12 cellular contexts compared by ENCODE assay signal in genomic region chr1:59015708-59016107, GRCh38.
DNase-seq lines count a peak whose midpoint lies in the region; ATAC-seq, FAIRE-seq and TF ChIP-seq lines count a peak whose summit lies in the region.
"Had no signal": no experiment of that assay in that cellular context is flagged by ENCODE, and none has a peak within 500 bp of the region (broad histone marks: within the 10 kb centered on the region; RNA-seq: fewer than 3 reads in every experiment).

No MANE protein-coding gene starts in this region.

- no peak overlapping the region for H3K4me3 Mint-ChIP-seq in activated CD8-positive, alpha-beta memory T cell treated with anti-CD3 and anti-CD28 coated beads, Interleukin-2, amount 10 ng/mL, durations not matched to agents 7 days and 5 days
- H3K4me3 Mint-ChIP-seq in activated B cell treated with CpG ODN at 0.5 μM for 24 hours, result no peak overlapping the region

- ATAC-seq in activated CD8-positive, alpha-beta memory T cell treated with anti-CD3 and anti-CD28 coated beads, Interleukin-2, amount 10 ng/mL, durations not matched to agents 7 days and 5 days, result no peak
- no peak for ATAC-seq in activated B cell treated with CpG ODN at 0.5 μM for 24 hours (ENCODE audit: low read depth)
- ATAC-seq in mucosa of descending colon, result no peak

- intact Hi-C loops in activated B cell treated with CpG ODN at 0.5 μM for 24 hours (cut with micrococcal nuclease), result no loop called here
- intact Hi-C loops in mucosa of descending colon (cut with DNase I, micrococcal nuclease), result no loop called here

- H3K9me3 ChIP-seq in mucosa of descending colon, result no peaks in the 10 kb centered on the region

- CTCF ChIA-PET in activated CD8-positive, alpha-beta memory T cell treated with anti-CD3 and anti-CD28 coated beads, Interleukin-2, amount 10 ng/mL, durations not matched to agents 7 days and 5 days (lab: Charles Lee), result no interaction called here
- CTCF ChIA-PET in activated B cell treated with CpG ODN at 0.5 μM for 24 hours (lab: Charles Lee), result no interaction called here

- peaks cover 9% of the 10 kb centered on the region for H3K36me3 Mint-ChIP-seq in activated CD8-positive, alpha-beta memory T cell treated with anti-CD3 and anti-CD28 coated beads, Interleukin-2, amount 10 ng/mL, durations not matched to agents 7 days and 5 days
- no peaks in the 10 kb centered on the region for H3K36me3 Mint-ChIP-seq in activated B cell treated with CpG ODN at 0.5 μM for 24 hours (ENCODE audit: low read depth)
- H3K36me3 Mint-ChIP-seq: IgD-negative memory B cell had no signal

- no peaks in the 10 kb centered on the region for H3K9me3 Mint-ChIP-seq in activated CD8-positive, alpha-beta memory T cell treated with anti-CD3 and anti-CD28 coated beads, Interleukin-2, amount 10 ng/mL, durations not matched to agents 7 days and 5 days (ENCODE audit: low read depth)
- no peaks in the 10 kb centered on the region for H3K9me3 Mint-ChIP-seq in activated B cell treated with CpG ODN at 0.5 μM for 24 hours
- H3K9me3 Mint-ChIP-seq: IgD-negative memory B cell had no signal

- peaks cover 40% of the 10 kb centered on the region for H3K4me1 Mint-ChIP-seq in activated CD8-positive, alpha-beta memory T cell treated with anti-CD3 and anti-CD28 coated beads, Interleukin-2, amount 10 ng/mL, durations not matched to agents 7 days and 5 days
- peaks cover 76% of the 10 kb centered on the region for H3K4me1 Mint-ChIP-seq in activated B cell treated with CpG ODN at 0.5 μM for 24 hours

- no peak overlapping the region for H3K27ac Mint-ChIP-seq in activated CD8-positive, alpha-beta memory T cell treated with anti-CD3 and anti-CD28 coated beads, Interleukin-2, amount 10 ng/mL, durations not matched to agents 7 days and 5 days
- peak overlapping the region; percentile 15 for H3K27ac Mint-ChIP-seq in activated B cell treated with CpG ODN at 0.5 μM for 24 hours

- no peaks in the 10 kb centered on the region for H3K27me3 Mint-ChIP-seq in activated CD8-positive, alpha-beta memory T cell treated with anti-CD3 and anti-CD28 coated beads, Interleukin-2, amount 10 ng/mL, durations not matched to agents 7 days and 5 days
- no peaks in the 10 kb centered on the region for H3K27me3 Mint-ChIP-seq in activated B cell treated with CpG ODN at 0.5 μM for 24 hours
- H3K27me3 Mint-ChIP-seq: IgD-negative memory B cell had no signal

- POLR2A ChIA-PET in activated B cell treated with CpG ODN at 0.5 μM for 24 hours (lab: Charles Lee), result interaction anchor here (0.6 to 1.4 kb wide), 3 partner anchors 47 to 232 kb away, joined by 3 to 5 read pairs (median 4); partner anchors contain the start of gene JUN

- TF ChIP-seq CTCF in activated B cell treated with CpG ODN at 0.5 μM for 24 hours (IDR thresholded peaks at IDR 0.05), result no peak
- no peak for TF ChIP-seq CTCF in mucosa of descending colon (IDR thresholded peaks at IDR 0.05)

- no peaks in the 10 kb centered on the region for H3K36me3 ChIP-seq in mucosa of descending colon (ENCODE audit: low read depth)

- no peak overlapping the region for H3K4me3 ChIP-seq in mucosa of descending colon

- no peak for FAIRE-seq in urothelium cell line (lab: Jason Lieb, UNC)

- DNase-seq in activated CD8-positive, alpha-beta memory T cell treated with anti-CD3 and anti-CD28 coated beads, Interleukin-2, amount 10 ng/mL, durations not matched to agents 7 days and 5 days, result peak; percentile 30
- DNase-seq in activated CD8-positive, alpha-beta memory T cell treated with anti-CD3 and anti-CD28 coated beads, Interleukin-2, amount 50 U/mL, for 48 hours, result no peak
- DNase-seq in activated B cell treated with CpG ODN at 0.5 μM for 24 hours (no peak), glomerular visceral epithelial cell (ENCODE audit: extremely low spot score) (peak; percentile 57), urothelium cell line (ENCODE audit: low spot score) (peak; percentile 63), mucosa of descending colon (no peak), NCI-H2081 treated with DMSO at 0.1 percent for 48 hours (lab: John Stamatoyannopoulos, UW) (no peak)
- no peak for DNase-seq in effector CD4-positive, alpha-beta T cell
- DNase-seq: caudate nucleus; hypothalamus; stimulated activated CD4-positive, alpha-beta T cell treated with anti-CD3 and anti-CD28 coated beads, Interleukin-12 subunit alpha, Interleukin-12 subunit beta, amount 100 ng/mL, for 4 hours had no signal

- H3K4me1 ChIP-seq in mucosa of descending colon (ENCODE audit: low read depth), result peaks cover 23% of the 10 kb centered on the region

Comparison
In these comparisons a context has a peak if more than half of its experiments do, and no peak if none do; other contexts are left out.
1. DNase-seq: peak in activated CD8-positive, alpha-beta memory T cell treated with anti-CD3 and anti-CD28 coated beads, Interleukin-2, amount 10 ng/mL, durations not matched to agents 7 days and 5 days (single experiment), glomerular visceral epithelial cell (single experiment) and urothelium cell line (single experiment); none in activated CD8-positive, alpha-beta memory T cell treated with anti-CD3 and anti-CD28 coated beads, Interleukin-2, amount 50 U/mL, for 48 hours (single experiment), activated B cell treated with CpG ODN at 0.5 μM for 24 hours (single experiment), effector CD4-positive, alpha-beta T cell (single experiment), mucosa of descending colon (0 of 3) and NCI-H2081 treated with DMSO at 0.1 percent for 48 hours (single experiment).